ENCODE assay signal across 11 cellular contexts in genomic region chr13:22017226-22017625, GRCh38.
DNase-seq lines count a peak whose midpoint lies in the region; ATAC-seq and TF ChIP-seq lines count a peak whose summit lies in the region.
"Had no signal": no experiment of that assay in that cellular context is flagged by ENCODE, and none has a peak within 500 bp of the region (broad histone marks: within the 10 kb centered on the region; RNA-seq: fewer than 3 reads in every experiment).

No MANE protein-coding gene starts in this region.

- H3K9me3 ChIP-seq in SJCRH30 (replicated peaks): no peaks in the 10 kb centered on the region

- ATAC-seq in GM19372 (IDR thresholded peaks at IDR 0.05; ENCODE audit: low read depth, unreplicated experiment) (peak; percentile 81), HG02981 (IDR thresholded peaks at IDR 0.05; ENCODE audit: unreplicated experiment) (peak; percentile 97), HG03025 (IDR thresholded peaks at IDR 0.05; ENCODE audit: low FRiP score, unreplicated experiment) (no peak)

- no peak for TF ChIP-seq CTCF in GM12864 (IDR thresholded peaks at IDR 0.05; ENCODE audit: low read depth, low read length, missing control alignments)

- no peaks in the 10 kb centered on the region for H3K36me3 ChIP-seq in SJCRH30
- H3K36me3 ChIP-seq: cardiac muscle cell had no signal

- H3K4me3 ChIP-seq in GM12864 (ENCODE audit: low read depth, low read length) (no peak overlapping the region), SJCRH30 (no peak overlapping the region)
- H3K4me3 ChIP-seq: cardiac muscle cell had no signal

- no peaks in the 10 kb centered on the region for H3K27me3 ChIP-seq in SJCRH30
- H3K27me3 ChIP-seq: cardiac muscle cell had no signal

- peaks cover 4% of the 10 kb centered on the region; the same call in 1 of the 2 replicates for H3K4me1 ChIP-seq in SJCRH30

- H3K27ac ChIP-seq in SJCRH30: no peak overlapping the region
- H3K27ac ChIP-seq: cardiac muscle cell had no signal

- DNase-seq in GM12864 (ENCODE audit: low read depth) (peak; percentile 8), NOMO-1 treated with dmso at 0.1 percent for 144 hours (lab: John Stamatoyannopoulos, UW; ENCODE audit: unreplicated experiment) (peak; percentile 62), cerebellar nuclear complex (lab: John Stamatoyannopoulos, UW) (no peak), AG08395 (ENCODE audit: low spot score) (no peak), SJCRH30 (no peak)
- DNase-seq: midbrain, NCI-H1105 had no signal

Comparison
In these comparisons a context has a peak if more than half of its experiments do, and no peak if none do; other contexts are left out.
1. DNase-seq: peak in GM12864 (single experiment) and NOMO-1 treated with dmso at 0.1 percent for 144 hours (single experiment); none in cerebellar nuclear complex (0 of 2), AG08395 (single experiment) and SJCRH30 (0 of 2).